1 cellular context compared by ENCODE assay signal in genomic region chr2:113838744-113839444, GRCh38.
TF ChIP-seq lines count a peak whose summit lies in the region.

No MANE protein-coding gene starts in this region.

TF ChIP-seq in HepG2, 621 proteins besides CTCF, POLR2A, EP300 and RAD21 (continued from another document):
- TF ChIP-seq HNF4A (CRISPR knock-in tag; IDR thresholded peaks at IDR 0.05) = peak; percentile 87
- no peak for TF ChIP-seq CBX1 (IDR thresholded peaks at IDR 0.05; ENCODE audit: low read depth)
- TF ChIP-seq NR2F6 (IDR thresholded peaks at IDR 0.05) = peak; percentile 65
- TF ChIP-seq NR2F6 (CRISPR knock-in tag; IDR thresholded peaks at IDR 0.05) = peak; percentile 70
- peak; percentile 48; the same call in 1 of the 2 replicates for TF ChIP-seq KDM1A (CRISPR knock-in tag; IDR thresholded peaks at IDR 0.05)
- no peak for TF ChIP-seq REL (CRISPR knock-in tag; conservative IDR thresholded peaks at IDR 0.05)
- TF ChIP-seq SNAPC5 (CRISPR knock-in tag; IDR thresholded peaks at IDR 0.05; ENCODE audit: borderline replicate concordance) = no peak
- TF ChIP-seq ARID5B (CRISPR knock-in tag; IDR thresholded peaks at IDR 0.05) = peak; percentile 75
- TF ChIP-seq ASH2L (IDR thresholded peaks at IDR 0.05; ENCODE audit: insufficient read length, low read depth, low read length) = peak; percentile 29
- TF ChIP-seq GATA4 (IDR thresholded peaks at IDR 0.05; ENCODE audit: borderline replicate concordance, low read depth) = no peak
- TF ChIP-seq CENPX (CRISPR knock-in tag; IDR thresholded peaks at IDR 0.05) = no peak
- TF ChIP-seq KDM5B (CRISPR knock-in tag; IDR thresholded peaks at IDR 0.05; ENCODE audit: borderline replicate concordance) = no peak
- TF ChIP-seq ZNF501 (CRISPR knock-in tag; IDR thresholded peaks at IDR 0.05) = peak; percentile 46; the same call in 1 of the 2 replicates
- TF ChIP-seq MIXL1 (CRISPR knock-in tag; IDR thresholded peaks at IDR 0.05) = no peak
- no peak for TF ChIP-seq ZNF776 (CRISPR knock-in tag; IDR thresholded peaks at IDR 0.05)
- no peak for TF ChIP-seq RORA (CRISPR knock-in tag; IDR thresholded peaks at IDR 0.05)
- TF ChIP-seq DR1 (CRISPR knock-in tag; IDR thresholded peaks at IDR 0.05) = no peak
- no peak for TF ChIP-seq CENPT (CRISPR knock-in tag; IDR thresholded peaks at IDR 0.05; ENCODE audit: low read depth)
- 0 out of 2 replicates have a peak, but pooled peaks have one; percentile 52 for TF ChIP-seq SP140L (CRISPR knock-in tag; IDR thresholded peaks at IDR 0.05; ENCODE audit: borderline replicate concordance)
- TF ChIP-seq MIER3 (CRISPR knock-in tag; IDR thresholded peaks at IDR 0.05; ENCODE audit: borderline replicate concordance) = peak; percentile 16; the same call in 1 of the 2 replicates
- no peak for TF ChIP-seq ZNF782 (CRISPR knock-in tag; IDR thresholded peaks at IDR 0.05; ENCODE audit: borderline replicate concordance)
- TF ChIP-seq ZNF362 (CRISPR knock-in tag; IDR thresholded peaks at IDR 0.05; ENCODE audit: borderline replicate concordance) = peak; percentile 47; the same call in 1 of the 2 replicates
- no peak for TF ChIP-seq PAF1 (CRISPR knock-in tag; IDR thresholded peaks at IDR 0.05)
- 0 out of 2 replicates have a peak, but pooled peaks have one; percentile 35 for TF ChIP-seq ZFX (CRISPR knock-in tag; IDR thresholded peaks at IDR 0.05; ENCODE audit: low read depth)
- peak; percentile 18; the same call in 1 of the 2 replicates for TF ChIP-seq ZGPAT (CRISPR knock-in tag; IDR thresholded peaks at IDR 0.05)
- no peak for TF ChIP-seq ZNF17 (CRISPR knock-in tag; IDR thresholded peaks at IDR 0.05)
